ENCODE assay signal across 8 cellular contexts in the genomic region with DNA sequence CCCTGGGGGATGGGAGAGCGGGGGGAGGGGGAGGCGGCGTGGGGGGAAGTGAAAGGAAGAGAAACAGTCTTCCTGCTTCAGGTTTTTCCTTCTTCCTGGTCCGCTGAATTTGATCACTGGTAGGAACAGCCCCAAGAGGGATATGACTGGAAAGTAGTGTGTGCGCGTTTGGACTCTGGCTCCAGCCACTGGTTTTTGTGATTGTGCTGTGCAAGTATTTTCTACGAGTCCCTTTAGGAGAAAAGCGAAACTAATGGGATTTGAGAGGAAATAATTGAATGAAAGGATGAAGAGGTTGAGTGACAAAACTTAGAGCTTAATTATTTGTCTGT. TPM values are rescaled to one million over a fixed set of nuclear protein-coding genes. Genes with fewer than 3 reads are reported as not detected.
A peak's percentile ranks its signal among the peaks of the same experiment; 100 is the strongest.
DNase-seq lines count a peak whose midpoint lies in the region; ATAC-seq and TF ChIP-seq lines count a peak whose summit lies in the region.

No MANE protein-coding gene starts in this region.

- H3K27ac ChIP-seq in heart left ventricle (peak overlapping the region; percentile 68 to 89 (median 83)), psoas muscle (peak overlapping the region; percentile 89)

- intact Hi-C loops in heart left ventricle (cut with DNase I): loop anchor here in 1 of 10 donors (10.0 kb wide), 1 partner anchor 65 kb away; no protein-coding TSS in a partner anchor
- intact Hi-C loops in psoas muscle (cut with DNase I): loop anchor here in 1 of 2 donors (10.0 kb wide), 1 partner anchor 75 kb away; no protein-coding TSS in a partner anchor

- WGBS in heart left ventricle, 4 donors: 1 to 38% (median 19%) methylated on average over 7 to 8 of the region's 8 CpGs
- WGBS in psoas muscle, 3 donors: 0 to 25% (median 0%) methylated on average over 5 to 8 of the region's 8 CpGs

- H3K4me3 ChIP-seq in heart left ventricle (peak overlapping the region; percentile 45 to 83 (median 69)), psoas muscle (peak overlapping the region; percentile 78)

- H3K36me3 ChIP-seq in heart left ventricle (no peaks in the 10 kb centered on the region), psoas muscle (ENCODE audit: insufficient read depth in 1 of 2, low read depth in 1 of 2) (no peaks in the 10 kb centered on the region)

- H3K27me3 ChIP-seq in heart left ventricle (peaks cover 0 to 24% (median 0%) of the 10 kb centered on the region in 9 donors), psoas muscle (ENCODE audit: insufficient read depth in 3 of 3, low read length in 2 of 3) (peaks cover 0 to 2% (median 0%) of the 10 kb centered on the region in 3 donors)

- H3K27ac Mint-ChIP-seq in T-helper 17 cell: no peak overlapping the region

- H3K4me1 Mint-ChIP-seq in T-helper 17 cell: peaks cover 3% of the 10 kb centered on the region

- peaks cover 9% of the 10 kb centered on the region for H3K27me3 Mint-ChIP-seq in T-helper 17 cell

- H3K4me1 ChIP-seq in heart left ventricle (peaks cover 0 to 22% (median 2%) of the 10 kb centered on the region in 12 donors), psoas muscle (peaks cover 5% of the 10 kb centered on the region)

- H3K4me3 Mint-ChIP-seq in T-helper 17 cell: peak overlapping the region; percentile 61

- DNase-seq in ELR (ENCODE audit: low read depth) (peak; percentile 43), T-helper 17 cell (no peak), heart left ventricle (peak in 2 of 5 donors; percentile 19 to 25), psoas muscle (no peak), GOT3 (lab: John Stamatoyannopoulos, UW) (no peak), NCI-H2081 treated with DMSO at 0.1 percent for 48 hours (lab: John Stamatoyannopoulos, UW) (no peak)

- H3K9me3 ChIP-seq in T-helper 17 cell (ENCODE audit: control insufficient read depth, low read length, poor library complexity, severe bottlenecking) (no peaks in the 10 kb centered on the region), heart left ventricle (no peaks in the 10 kb centered on the region), psoas muscle (no peaks in the 10 kb centered on the region)

- TF ChIP-seq CTCF in heart left ventricle (IDR thresholded peaks at IDR 0.05): no peak
- TF ChIP-seq CTCF in psoas muscle (IDR thresholded peaks at IDR 0.05): no peak

- no peak for TF ChIP-seq POLR2A in heart left ventricle (IDR thresholded peaks at IDR 0.05)

- H3K36me3 Mint-ChIP-seq in T-helper 17 cell (ENCODE audit: low read depth): no peaks in the 10 kb centered on the region

- ATAC-seq in T-helper 17 cell (no peak), heart left ventricle (peak in 2 of 4 donors; percentile 27 to 34), psoas muscle (peak in 2 of 4 donors; percentile 33 to 55), HG03139 (IDR thresholded peaks at IDR 0.05; ENCODE audit: unreplicated experiment) (no peak), HG03159 (IDR thresholded peaks at IDR 0.05; ENCODE audit: unreplicated experiment) (no peak)

RNA-seq across cellular contexts. Expression of a gene that starts 0.8 kb away (rescaled TPM):
- total RNA-seq in T-helper 17 cell: not detected
- total RNA-seq in heart left ventricle: 10 to 100 TPM in 7 of 9 donors, 1 to 10 TPM in 2; 7.2 to 17.3 (median 10.2) TPM
- polyA plus RNA-seq in heart left ventricle: 1 to 10 TPM; 3.0 to 4.5 TPM
- 10 to 100 TPM in 3 of 4 donors, 1 to 10 TPM in 1; 8.8 to 21.3 (median 15.4) TPM for total RNA-seq in psoas muscle
- polyA plus RNA-seq in psoas muscle: 1 to 10 TPM; 2.5 to 8.5 (median 3.8) TPM

Comparison
In these comparisons a context has a peak if more than half of its experiments do, and no peak if none do; other contexts are left out.
1. RNA of a gene that starts 0.8 kb away (total RNA-seq): 8.8 to 21.3 TPM in psoas muscle and 7.2 to 17.3 TPM in heart left ventricle; not detected in T-helper 17 cell; every median in the first group is over 4 times any median in the second.